ENCODE assay signal across 20 cellular contexts in the genomic region with DNA sequence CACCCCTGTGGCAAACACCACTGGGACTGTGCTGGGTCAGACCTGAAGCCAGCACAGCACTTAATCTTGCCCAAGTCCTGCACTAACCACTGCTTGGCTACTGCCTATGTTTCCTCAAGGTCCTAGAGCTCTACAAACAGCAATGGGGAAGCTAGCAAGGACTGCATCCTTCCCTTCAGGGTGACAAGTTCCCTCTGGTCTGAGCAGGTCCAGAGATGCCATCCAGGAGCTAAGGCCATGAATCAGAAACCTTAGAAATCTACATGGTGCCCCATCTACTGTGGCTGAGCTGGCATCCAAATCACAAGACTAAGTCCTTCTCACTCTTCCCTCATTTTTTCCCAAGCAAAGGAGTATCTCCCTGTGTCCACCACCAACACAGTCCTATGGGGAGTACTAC.
DNase-seq lines count a peak whose midpoint lies in the region; ATAC-seq and TF ChIP-seq lines count a peak whose summit lies in the region.
"Had no signal": no experiment of that assay in that cellular context is flagged by ENCODE, and none has a peak within 500 bp of the region (broad histone marks: within the 10 kb centered on the region; RNA-seq: fewer than 3 reads in every experiment).

No MANE protein-coding gene starts in this region.

- POLR2A ChIA-PET in AG04450 (lab: Yijun Ruan, JAX): no interaction called here
- POLR2A ChIA-PET in IMR-90 (lab: Charles Lee; ENCODE audit: unreplicated experiment): no interaction called here

- H3K27ac ChIP-seq in AG04450 (ENCODE audit: low read depth, low read length) (peak overlapping the region; percentile 2), IMR-90 (ENCODE audit: insufficient read depth, low read length) (no peak overlapping the region), Karpas-422 (ENCODE audit: low read length) (no peak overlapping the region), spleen (no peak overlapping the region)
- H3K27ac ChIP-seq: BLaER1, C4-2B, GM23248 had no signal

- H3K56ac ChIP-seq in IMR-90 (ENCODE audit: extremely low read depth, insufficient read depth, low read length): no peak overlapping the region

- H3K36me3 ChIP-seq in IMR-90 (ENCODE audit: control insufficient read depth, insufficient read depth, low read length) (no peaks in the 10 kb centered on the region), Karpas-422 (ENCODE audit: insufficient read depth, low read length) (no peaks in the 10 kb centered on the region), spleen (no peaks in the 10 kb centered on the region)
- H3K36me3 ChIP-seq: BLaER1 had no signal

- peak overlapping the region; percentile 76; the same call in 2 of the 3 replicates for H2BK15ac ChIP-seq in IMR-90 (ENCODE audit: low read depth, low read length)

- peak overlapping the region; percentile 45; the same call in 1 of the 2 replicates for H4K91ac ChIP-seq in IMR-90 (ENCODE audit: insufficient read depth, low read depth, low read length)

- H2BK120ac ChIP-seq in IMR-90 (ENCODE audit: low read depth, low read length): peak overlapping the region; percentile 46

- peaks cover 4% of the 10 kb centered on the region for H3K4me1 ChIP-seq in IMR-90 (ENCODE audit: control insufficient read depth, insufficient read depth, low read length)
- no peaks in the 10 kb centered on the region for H3K4me1 ChIP-seq in Karpas-422 (ENCODE audit: low read length)
- H3K4me1 ChIP-seq in spleen: no peaks in the 10 kb centered on the region

- peak overlapping the region; percentile 60; the same call in 1 of the 2 replicates for H2BK20ac ChIP-seq in IMR-90 (ENCODE audit: low read depth, low read length)

- no peak overlapping the region for H3K9ac ChIP-seq in IMR-90 (ENCODE audit: low read depth, low read length)
- H3K9ac ChIP-seq in Karpas-422 (ENCODE audit: low read length): no peak overlapping the region
- H3K9ac ChIP-seq: BLaER1, GM23248 had no signal

- dilution Hi-C loops in IMR-90 (cut with HindIII; ENCODE audit: low sequenced_read_pairs, unreplicated experiment): no loop called here

- no peaks in the 10 kb centered on the region for H3K27me3 ChIP-seq in AG04450 (ENCODE audit: control insufficient read depth, insufficient read depth, low read length)
- H3K27me3 ChIP-seq in IMR-90 (ENCODE audit: control insufficient read depth, insufficient read depth, low read length): no peaks in the 10 kb centered on the region
- H3K27me3 ChIP-seq in Karpas-422 (ENCODE audit: low read length): no peaks in the 10 kb centered on the region
- H3K27me3 ChIP-seq in spleen (replicated peaks in 1 of 7): no peaks in the 10 kb centered on the region
- H3K27me3 ChIP-seq: BLaER1 had no signal

- BruUV-seq in IMR-90 (replicated peaks; lab: Mats Ljungman, UMichigan): no TSS peak

- H4K8ac ChIP-seq in IMR-90 (ENCODE audit: low read depth in 2 of 2, low read length in 2 of 2): peak overlapping the region in 1 of 2 experiments; percentile 34; a peak in 2 of 4 replicates

- H3K4me3 ChIP-seq in AG04450 (ENCODE audit: low read depth, low read length): no peak overlapping the region
- no peak overlapping the region for H3K4me3 ChIP-seq in IMR-90 (ENCODE audit: insufficient read depth, low read depth, low read length)
- no peak overlapping the region for H3K4me3 ChIP-seq in epithelial cell of esophagus (ENCODE audit: low read length)
- H3K4me3 ChIP-seq in Karpas-422 (ENCODE audit: low read length): no peak overlapping the region
- no peak overlapping the region for H3K4me3 ChIP-seq in spleen
- H3K4me3 ChIP-seq: BLaER1, GM12878, GM23248 had no signal

- H2AK9ac ChIP-seq in IMR-90 (replicated peaks; ENCODE audit: low read depth, low read length, poor library complexity): no peak overlapping the region

- H3K14ac ChIP-seq in IMR-90 (replicated peaks; ENCODE audit: low read depth, low read length): peak overlapping the region; percentile 32; the same call in 1 of the 2 replicates

- H3K4me1 Mint-ChIP-seq in stimulated activated effector memory CD8-positive, alpha-beta T cell treated with anti-CD3 and anti-CD28 coated beads, Interleukin-12 subunit alpha, Interleukin-12 subunit beta, amount 100 ng/mL, for 72 hours: no peaks in the 10 kb centered on the region
- H3K4me1 Mint-ChIP-seq: CD4-positive, CD25-positive, alpha-beta regulatory T cell; H9 had no signal

- CTCF ChIA-PET in AG04450 (lab: Charles Lee) (interaction anchor here (0.6 kb wide), 1 partner anchor 8 kb away, joined by 3 read pairs; no protein-coding TSS in a partner anchor), IMR-90 (lab: Yijun Ruan, JAX) (interaction anchor here (0.7 kb wide), 1 partner anchor 411 kb away, joined by 3 read pairs; no protein-coding TSS in a partner anchor)

- H2AK5ac ChIP-seq in IMR-90 (ENCODE audit: low read depth, low read length): peak overlapping the region; percentile 35; the same call in 1 of the 2 replicates

- H3K18ac ChIP-seq in IMR-90 (ENCODE audit: low read depth, low read length): peak overlapping the region; percentile 20

- no peaks in the 10 kb centered on the region for H3K9me3 Mint-ChIP-seq in stimulated activated effector memory CD8-positive, alpha-beta T cell treated with anti-CD3 and anti-CD28 coated beads, Interleukin-12 subunit alpha, Interleukin-12 subunit beta, amount 100 ng/mL, for 72 hours
- H3K9me3 Mint-ChIP-seq: CD8-positive, alpha-beta memory T cell had no signal

- no peaks in the 10 kb centered on the region for H3K9me2 ChIP-seq in Karpas-422 (replicated peaks; ENCODE audit: insufficient read depth, low read length)

- in situ Hi-C loops in IMR-90 (cut with MboI; ENCODE audit: low sequenced_read_pairs): loop anchor here (25.0 kb wide), 1 partner anchor 822 kb away; no protein-coding TSS in a partner anchor

- H2BK5ac ChIP-seq in IMR-90 (ENCODE audit: low read depth, low read length, poor library complexity, severe bottlenecking): no peak overlapping the region

- no peak overlapping the region for H3K23ac ChIP-seq in IMR-90 (ENCODE audit: low read depth, low read length)

- no peak overlapping the region for H2AFZ ChIP-seq in IMR-90 (replicated peaks; ENCODE audit: low read length, poor library complexity)
- no peak overlapping the region for H2AFZ ChIP-seq in Karpas-422 (ENCODE audit: low read length)
- H2AFZ ChIP-seq: GM23248 had no signal

- no peak for TF ChIP-seq RAD21 in IMR-90 (IDR thresholded peaks at IDR 0.05; ENCODE audit: low read length)

- DNase-seq in AG04450 (ENCODE audit: low read depth, low spot score) (no peak), IMR-90 (no peak), epithelial cell of esophagus (ENCODE audit: low read depth) (peak; percentile 53), Karpas-422 (no peak), spleen (no peak), Right ventricle myocardium superior (no peak)
- no peak for DNase-seq in stimulated activated effector memory CD8-positive, alpha-beta T cell treated with anti-CD3 and anti-CD28 coated beads, Interleukin-12 subunit alpha, Interleukin-12 subunit beta, amount 100 ng/mL, for 72 hours (ENCODE audit: low spot score in 2 of 2)
- DNase-seq: CD4-positive, CD25-positive, alpha-beta regulatory T cell; CD8-positive, alpha-beta memory T cell; DMS 273 treated with DMSO at 0.1 percent for 48 hours; DMS79; EL; GDM1; GM23248; H9 had no signal

- peaks cover 8 to 26% of the 10 kb centered on the region in 2 experiments for H3K79me1 ChIP-seq in IMR-90 (ENCODE audit: low read depth in 1 of 2, low read length in 2 of 2)

- TF ChIP-seq POLR2A in IMR-90 (IDR thresholded peaks at IDR 0.05; ENCODE audit: low read depth, low read length) (no peak), spleen (IDR thresholded peaks at IDR 0.05) (no peak)

- no peaks in the 10 kb centered on the region for H3K36me3 Mint-ChIP-seq in stimulated activated effector memory CD8-positive, alpha-beta T cell treated with anti-CD3 and anti-CD28 coated beads, Interleukin-12 subunit alpha, Interleukin-12 subunit beta, amount 100 ng/mL, for 72 hours
- H3K36me3 Mint-ChIP-seq: CD4-positive, CD25-positive, alpha-beta regulatory T cell; CD8-positive, alpha-beta memory T cell had no signal

- H4K20me1 ChIP-seq in IMR-90 (ENCODE audit: insufficient read depth, low read length) (no peaks in the 10 kb centered on the region), Karpas-422 (ENCODE audit: insufficient read depth, low read depth, low read length) (no peaks in the 10 kb centered on the region)
- H4K20me1 ChIP-seq: BLaER1 had no signal

- peak overlapping the region; percentile 6; the same call in 1 of the 2 replicates for H4K5ac ChIP-seq in IMR-90 (ENCODE audit: low read depth, low read length)

- H3K79me2 ChIP-seq in Karpas-422 (ENCODE audit: low read length): no peaks in the 10 kb centered on the region

- peaks cover 4% of the 10 kb centered on the region; the same call in 1 of the 2 replicates for H3K9me1 ChIP-seq in IMR-90 (ENCODE audit: insufficient read depth, low read length)

- H3K4me2 ChIP-seq in IMR-90 (ENCODE audit: low read depth, low read length) (no peak overlapping the region), Karpas-422 (ENCODE audit: low read depth, low read length, poor library complexity, severe bottlenecking) (no peak overlapping the region)
- H3K4me2 ChIP-seq: BLaER1 had no signal

- no peak overlapping the region for H3K27ac Mint-ChIP-seq in stimulated activated effector memory CD8-positive, alpha-beta T cell treated with anti-CD3 and anti-CD28 coated beads, Interleukin-12 subunit alpha, Interleukin-12 subunit beta, amount 100 ng/mL, for 72 hours
- H3K27ac Mint-ChIP-seq: B cell; CD4-positive, CD25-positive, alpha-beta regulatory T cell had no signal

- ATAC-seq in IMR-90 (ENCODE audit: low read depth) (no peak), Right ventricle myocardium superior (ENCODE audit: poor library complexity) (no peak)
- ATAC-seq in stimulated activated effector memory CD8-positive, alpha-beta T cell treated with anti-CD3 and anti-CD28 coated beads, Interleukin-12 subunit alpha, Interleukin-12 subunit beta, amount 100 ng/mL, for 72 hours: peak; percentile 32
- ATAC-seq: GM12878, HCT116 had no signal

- H3K4me3 Mint-ChIP-seq in stimulated activated effector memory CD8-positive, alpha-beta T cell treated with anti-CD3 and anti-CD28 coated beads, Interleukin-12 subunit alpha, Interleukin-12 subunit beta, amount 100 ng/mL, for 72 hours: no peak overlapping the region
- H3K4me3 Mint-ChIP-seq: B cell; CD4-positive, CD25-positive, alpha-beta regulatory T cell; H9 had no signal

- no peak overlapping the region; the same call in 1 of the 2 replicates for H3K4ac ChIP-seq in IMR-90 (ENCODE audit: low read depth, low read length)

- intact Hi-C loops in IMR-90 (cut with micrococcal nuclease) (no loop called here), spleen (cut with DNase I; ENCODE audit: low total_unique reads) (no loop called here), Right ventricle myocardium superior (cut with DNase I) (no loop called here)

- H3K9me3 ChIP-seq in AG04450 (ENCODE audit: control insufficient read depth, insufficient read depth, low read length) (no peaks in the 10 kb centered on the region), IMR-90 (ENCODE audit: control insufficient read depth, insufficient read depth, low read length) (no peaks in the 10 kb centered on the region), Karpas-422 (ENCODE audit: low read length) (no peaks in the 10 kb centered on the region), spleen (no peaks in the 10 kb centered on the region)

- TF ChIP-seq CTCF in AG04450 (IDR thresholded peaks at IDR 0.05; ENCODE audit: low read depth, low read length): no peak
- TF ChIP-seq CTCF in IMR-90 (conservative IDR thresholded peaks at IDR 0.05; ENCODE audit: low read depth, low read length): no peak
- no peak for TF ChIP-seq CTCF in epithelial cell of esophagus (IDR thresholded peaks at IDR 0.05; ENCODE audit: insufficient read depth, low read depth, low read length, missing control alignments)
- no peak for TF ChIP-seq CTCF in spleen (IDR thresholded peaks at IDR 0.05 in 8 of 11, conservative IDR thresholded peaks at IDR 0.05 in 3 of 11)
